ENCODE assay signal across 9 cellular contexts in the genomic region with DNA sequence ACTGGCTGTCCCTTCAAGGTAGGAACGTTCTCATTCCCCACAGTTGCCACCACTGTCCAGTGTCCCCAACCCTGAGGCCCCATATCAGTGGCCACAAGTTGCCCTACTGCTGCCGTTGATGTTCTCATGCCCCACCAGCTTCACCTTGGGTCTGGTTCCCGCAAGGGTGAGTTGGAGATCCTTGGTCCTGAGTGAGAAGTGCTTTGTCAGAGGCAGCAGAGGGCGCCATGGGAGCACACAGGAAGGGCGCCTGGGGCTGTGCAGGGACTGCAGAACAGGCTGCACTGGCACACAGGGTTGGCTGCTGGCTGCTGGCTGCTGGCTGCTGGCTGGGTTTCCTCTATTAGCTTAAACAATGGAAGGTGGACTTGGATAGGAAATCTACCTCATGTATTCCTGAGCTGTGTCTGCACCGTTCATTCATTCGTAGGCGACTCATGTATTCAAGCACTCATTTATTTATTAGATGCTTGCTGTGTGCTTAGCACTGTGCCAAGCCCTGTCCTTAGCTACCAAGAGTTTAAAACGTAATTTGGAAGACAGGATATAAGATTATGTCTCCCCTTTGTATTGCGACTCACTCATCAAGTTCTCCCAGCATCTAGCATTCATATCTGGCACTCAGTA. TPM values are rescaled to one million over a fixed set of nuclear protein-coding genes. Genes with fewer than 3 reads are reported as not detected.
DNase-seq lines count a peak whose midpoint lies in the region; ATAC-seq and TF ChIP-seq lines count a peak whose summit lies in the region.
"Had no signal": no experiment of that assay in that cellular context is flagged by ENCODE, and none has a peak within 500 bp of the region (broad histone marks: within the 10 kb centered on the region; RNA-seq: fewer than 3 reads in every experiment).

No MANE protein-coding gene starts in this region.

- 46 to 55% (median 53%) methylated on average over 9 to 10 of the region's 10 CpGs for WGBS in spleen, 5 donors

- no peaks in the 10 kb centered on the region for H3K36me3 Mint-ChIP-seq in activated T-cell treated with anti-CD3 and anti-CD28 coated beads, Interleukin-2, amount 50 U/mL, for 24 hours (ENCODE audit: low read depth)

- peak in 7 of 11 experiments; percentile 33 to 80 (median 61) for TF ChIP-seq CTCF in spleen (IDR thresholded peaks at IDR 0.05 in 8 of 11, conservative IDR thresholded peaks at IDR 0.05 in 3 of 11)

- H3K4me3 ChIP-seq in spleen: peak overlapping the region in 1 of 8 donors; percentile 64
- H3K4me3 ChIP-seq: skin epidermis had no signal

- no peak overlapping the region for H3K4me3 Mint-ChIP-seq in activated T-cell treated with anti-CD3 and anti-CD28 coated beads, Interleukin-2, amount 50 U/mL, for 24 hours

- DNase-seq in DMS114 treated with DMSO at 0.1 percent for 48 hours (lab: John Stamatoyannopoulos, UW; ENCODE audit: unreplicated experiment): peak; percentile 70
- DNase-seq in NCI-H774 (lab: John Stamatoyannopoulos, UW): peak; percentile 35
- DNase-seq in activated T-cell treated with anti-CD3 and anti-CD28 coated beads, Interleukin-2, amount 50 U/mL, for 24 hours: peak; percentile 48
- peak; percentile 93 for DNase-seq in Right ventricle myocardium inferior (ENCODE audit: missing footprints)
- peak; percentile 94 for DNase-seq in spleen
- no peak for DNase-seq in effector CD8-positive, alpha-beta T cell (lab: John Stamatoyannopoulos, UW)

- intact Hi-C loops in Right ventricle myocardium inferior (cut with DNase I) (loop anchor here (10.0 kb wide), 2 partner anchors 319 to 419 kb away; partner anchors contain the start of genes ILF2, NPR1 and SLC27A3), spleen (cut with DNase I; ENCODE audit: low total_unique reads) (loop anchor here (10.0 kb wide), 1 partner anchor 209 kb away; the partner anchor contains the start of gene S100A2)

- no peaks in the 10 kb centered on the region for H3K9me3 Mint-ChIP-seq in activated T-cell treated with anti-CD3 and anti-CD28 coated beads, Interleukin-2, amount 50 U/mL, for 24 hours

- no peak for TF ChIP-seq POLR2A in spleen (IDR thresholded peaks at IDR 0.05)

- peak; percentile 43 for ATAC-seq in HG02798 (IDR thresholded peaks at IDR 0.05; ENCODE audit: poor library complexity, unreplicated experiment)
- ATAC-seq in Right ventricle myocardium inferior: peak; percentile 29
- ATAC-seq in HG03571 (IDR thresholded peaks at IDR 0.05; ENCODE audit: unreplicated experiment): no peak

- peaks cover 0 to 42% (median 0%) of the 10 kb centered on the region in 7 donors for H3K27me3 ChIP-seq in spleen (replicated peaks in 1 of 7)

- H3K27ac Mint-ChIP-seq in activated T-cell treated with anti-CD3 and anti-CD28 coated beads, Interleukin-2, amount 50 U/mL, for 24 hours: no peak overlapping the region

- peaks cover 0 to 23% (median 0%) of the 10 kb centered on the region in 6 donors for H3K36me3 ChIP-seq in spleen

- H3K27me3 Mint-ChIP-seq in activated T-cell treated with anti-CD3 and anti-CD28 coated beads, Interleukin-2, amount 50 U/mL, for 24 hours: peaks cover 6% of the 10 kb centered on the region

- peaks cover 13% of the 10 kb centered on the region for H3K4me1 Mint-ChIP-seq in activated T-cell treated with anti-CD3 and anti-CD28 coated beads, Interleukin-2, amount 50 U/mL, for 24 hours (ENCODE audit: low read depth)

- peaks cover 4 to 55% (median 13%) of the 10 kb centered on the region in 6 donors for H3K4me1 ChIP-seq in spleen

- H3K9me3 ChIP-seq in spleen: no peaks in the 10 kb centered on the region

- H3K27ac ChIP-seq in spleen: peak overlapping the region in 6 of 8 donors; percentile 73 to 95 (median 88)

RNA-seq across cellular contexts. Expression of gene S100A9, which starts 2.1 kb away (rescaled TPM):
- total RNA-seq in Right ventricle myocardium inferior (190 TPM), spleen (1,000 to 10,000 TPM in 6 of 7 donors, 100 to 1,000 TPM in 1; 961 to 6,984 (median 2,755) TPM)
- 1,000 to 10,000 TPM in 2 of 3 donors, 100 to 1,000 TPM in 1; 947 to 4,509 (median 1,446) TPM for polyA plus RNA-seq in spleen

RNA-seq across cellular contexts. Expression of gene PGLYRP4, which starts 6.9 kb away (rescaled TPM):
- total RNA-seq in Right ventricle myocardium inferior: not detected
- total RNA-seq in spleen: not detected
- polyA plus RNA-seq in spleen: under 1 TPM in 1 of 3 donors, not detected in 2; 0.18 TPM

RNA-seq across cellular contexts. Expression of gene S100A12, which starts 19.9 kb away (rescaled TPM):
- total RNA-seq in Right ventricle myocardium inferior: 4.0 TPM
- 1,000 to 10,000 TPM in 1 of 7 donors, 100 to 1,000 TPM in 6; 138 to 1,354 (median 270) TPM for total RNA-seq in spleen
- polyA plus RNA-seq in spleen: 100 to 1,000 TPM; 126 to 567 (median 139) TPM

RNA-seq across cellular contexts. Expression of gene S100A8, which starts 35.3 kb away (rescaled TPM):
- 79.9 TPM for total RNA-seq in Right ventricle myocardium inferior
- total RNA-seq in spleen: 1,000 to 10,000 TPM in 6 of 7 donors, 100 to 1,000 TPM in 1; 983 to 7,676 (median 1,629) TPM
- 1,000 to 10,000 TPM in 2 of 3 donors, 100 to 1,000 TPM in 1; 756 to 2,335 (median 1,287) TPM for polyA plus RNA-seq in spleen

RNA-seq across cellular contexts. Expression of gene PGLYRP3, which starts 42.8 kb away (rescaled TPM):
- not detected for total RNA-seq in Right ventricle myocardium inferior
- not detected for total RNA-seq in spleen
- not detected for polyA plus RNA-seq in spleen

Comparison
In these comparisons a context has a peak if more than half of its experiments do, and no peak if none do; other contexts are left out.
1. RNA of gene S100A12, which starts 19.9 kb away (total RNA-seq): 138 to 1,354 TPM in spleen; 4.0 TPM in Right ventricle myocardium inferior (single experiment); every median in the first group is over 10 times any median in the second.